Comparison of ENCODE assay signal across 27 cellular contexts in the genomic region with DNA sequence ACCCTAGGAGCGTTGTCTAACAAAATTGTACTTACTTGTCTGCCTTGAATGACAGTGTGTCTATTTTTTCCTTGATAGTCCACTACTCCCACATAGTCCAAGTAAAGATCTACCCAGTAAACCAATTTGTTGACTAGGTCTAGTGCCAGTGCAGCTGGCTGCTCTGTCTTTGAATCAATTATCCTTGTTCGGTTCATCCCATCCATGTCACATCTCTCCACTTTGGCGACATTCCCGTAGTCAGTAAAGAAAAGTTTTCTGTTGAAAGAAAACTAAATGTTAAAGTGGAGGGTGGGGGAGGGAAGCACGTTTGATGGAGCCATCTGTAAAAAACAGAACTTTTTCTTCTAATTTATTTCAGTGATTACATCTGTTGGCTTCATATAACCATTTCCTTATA.
"Had no signal": no experiment of that assay in that cellular context is flagged by ENCODE, and none has a peak within 500 bp of the region (broad histone marks: within the 10 kb centered on the region; RNA-seq: fewer than 3 reads in every experiment).

No MANE protein-coding gene starts in this region.

- H3K36me3 Mint-ChIP-seq: activated naive CD4-positive, alpha-beta T cell treated with anti-CD3 and anti-CD28 coated beads, Interleukin-2, amount 50 U/mL, for 72 hours had no signal

- H3K4me3 Mint-ChIP-seq: activated CD4-positive, alpha-beta T cell treated with anti-CD3 and anti-CD28 coated beads, Interleukin-2, amount 10 ng/mL, durations not matched to agents 7 days and 5 days; activated CD8-positive, alpha-beta T cell treated with anti-CD3 and anti-CD28 coated beads, Interleukin-2, amount 10 ng/mL, durations not matched to agents 7 days and 5 days; activated naive CD4-positive, alpha-beta T cell treated with anti-CD3 and anti-CD28 coated beads for 36 hours; activated T-cell treated with anti-CD3 and anti-CD28 coated beads, Interleukin-2, amount 50 U/mL, for 24 hours; T-helper 1 cell treated with Interleukin-12 subunit alpha and Interleukin-12 subunit beta and Interleukin-4 antibody, amounts not matched to agents 30 μg/mL and 1 μg/mL, for 36 hours; T-helper 2 cell treated with Interferon-gamma antibody and Interleukin-4, amounts not matched to agents 5 μg/mL and 100 μg/mL, for 36 hours had no signal

- H3K9me3 Mint-ChIP-seq: activated CD4-positive, alpha-beta T cell treated with anti-CD3 and anti-CD28 coated beads, Interleukin-2, amount 10 ng/mL, durations not matched to agents 7 days and 5 days had no signal

- ATAC-seq: activated CD8-positive, alpha-beta T cell treated with anti-CD3 and anti-CD28 coated beads, Interleukin-2, amount 10 ng/mL, durations not matched to agents 7 days and 5 days; activated naive CD4-positive, alpha-beta T cell treated with anti-CD3 and anti-CD28 coated beads, Interleukin-2, amount 50 U/mL, for 72 hours; PC-3 had no signal

- DNase-seq: activated CD4-positive, alpha-beta T cell treated with anti-CD3 and anti-CD28 coated beads, Interleukin-2, amount 10 ng/mL, durations not matched to agents 7 days and 5 days; activated CD4-positive, alpha-beta T cell treated with anti-CD3 and anti-CD28 coated beads, Interleukin-2, amount 50 U/mL, for 48 hours; activated CD8-positive, alpha-beta T cell treated with anti-CD3 and anti-CD28 coated beads, Interleukin-2, amount 10 ng/mL, durations not matched to agents 7 days and 5 days; activated gamma-delta T cell; activated naive CD4-positive, alpha-beta T cell treated with anti-CD3 and anti-CD28 coated beads for 36 hours; activated T-cell treated with anti-CD3 and anti-CD28 coated beads, Interleukin-2, amount 50 U/mL, for 24 hours; Kasumi-1; MG63; MV-4-11; NCI-H1092; NCI-H1436 treated with DMSO at 0.1 percent for 48 hours; NCI-H1694 treated with DMSO at 0.1 percent for 48 hours; NCI-H2029 treated with DMSO at 0.1 percent for 48 hours; NCI-H2107; NCI-H2171; NCI-H524; NCI-H69; NK-92 treated with Interleukin-12 subunit alpha and Interleukin-12 subunit beta, amount 100 ng/mL, for 24 hours; PC-3; Peyer's patch; RPMI8226; SHP77 treated with DMSO at 0.1 percent for 48 hours; SK-N-SH had no signal

- H3K4me1 Mint-ChIP-seq: activated CD4-positive, alpha-beta T cell treated with anti-CD3 and anti-CD28 coated beads, Interleukin-2, amount 10 ng/mL, durations not matched to agents 7 days and 5 days had no signal

- H3K27ac Mint-ChIP-seq: activated CD4-positive, alpha-beta T cell treated with anti-CD3 and anti-CD28 coated beads, Interleukin-2, amount 10 ng/mL, durations not matched to agents 7 days and 5 days; activated CD8-positive, alpha-beta T cell treated with anti-CD3 and anti-CD28 coated beads, Interleukin-2, amount 10 ng/mL, durations not matched to agents 7 days and 5 days; activated naive CD4-positive, alpha-beta T cell treated with anti-CD3 and anti-CD28 coated beads for 36 hours; activated naive CD4-positive, alpha-beta T cell treated with anti-CD3 and anti-CD28 coated beads, Interleukin-2, amount 50 U/mL, for 72 hours; activated T-cell treated with anti-CD3 and anti-CD28 coated beads, Interleukin-2, amount 50 U/mL, for 24 hours; activated T-helper 2 cell treated with anti-CD3 and anti-CD28 coated beads, Interferon-gamma antibody, Interleukin-2, Interleukin-4, amounts not matched to agents 10 μg/mL and 5 μg/mL and 100 μg/mL, durations not matched to agents 14 hours and 24 hours and 36 hours; T-helper 1 cell treated with Interleukin-12 subunit alpha and Interleukin-12 subunit beta and Interleukin-4 antibody, amounts not matched to agents 30 μg/mL and 1 μg/mL, for 36 hours; T-helper 2 cell treated with Interferon-gamma antibody and Interleukin-4, amounts not matched to agents 5 μg/mL and 100 μg/mL, for 36 hours had no signal
